In the genomic region with DNA sequence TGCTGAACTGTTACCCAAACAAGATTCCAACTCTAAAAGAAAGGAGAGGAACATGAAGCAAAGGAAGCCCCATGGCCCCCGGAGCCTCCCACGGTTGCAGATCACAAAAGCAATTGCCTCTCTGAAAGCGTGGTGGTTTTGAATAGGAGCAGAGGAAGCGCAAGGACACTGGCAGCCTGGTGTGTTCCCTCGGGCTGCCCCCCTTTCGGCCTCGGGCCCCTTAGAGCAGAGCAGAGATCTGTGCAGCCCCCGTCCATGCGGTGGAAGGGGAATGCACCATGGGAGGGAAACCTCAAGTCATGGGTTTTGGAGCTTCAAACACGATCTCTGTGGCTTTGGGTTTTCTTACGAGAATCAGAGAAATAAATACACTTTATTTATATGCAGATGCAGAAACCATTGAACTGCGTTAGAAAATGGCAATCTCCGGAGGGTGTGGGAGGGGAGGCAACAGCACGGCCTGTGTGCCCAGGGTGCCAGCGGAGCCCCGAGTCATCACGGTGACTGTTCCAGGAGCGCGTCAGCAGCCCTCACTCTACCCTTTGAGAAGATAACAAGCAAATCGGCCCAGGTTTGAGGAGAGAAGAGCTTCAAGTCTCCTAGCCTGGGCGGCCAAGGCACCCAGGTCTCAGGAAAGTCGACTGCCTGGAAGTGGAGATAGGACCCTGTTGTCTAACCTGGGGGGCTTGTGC, we compare ENCODE assay signal across 23 cellular contexts. TPM values are rescaled to one million over a fixed set of nuclear protein-coding genes. Genes with fewer than 3 reads are reported as not detected.
"Had no signal": no experiment of that assay in that cellular context is flagged by ENCODE, and none has a peak within 500 bp of the region (broad histone marks: within the 10 kb centered on the region; RNA-seq: fewer than 3 reads in every experiment).

No MANE protein-coding gene starts in this region.

- H3K36me3 ChIP-seq: breast epithelium, left ventricle myocardium inferior, ovary, right lobe of liver, thoracic aorta, upper lobe of left lung had no signal

- ATAC-seq: activated CD4-positive, CD25-positive, alpha-beta regulatory T cell treated with anti-CD3 and anti-CD28 coated beads, Interleukin-2, amount 50 U/mL, for 24 hours; activated naive CD8-positive, alpha-beta T cell treated with anti-CD3 and anti-CD28 coated beads, Interleukin-2, amount 50 U/mL, for 24 hours; activated T-cell treated with anti-CD3 and anti-CD28 coated beads, Interleukin-2, amount 50 U/mL, for 4 hours; esophagus mucosa; right lobe of liver; stimulated activated memory B cell treated with anti-CD40 and anti-IgM and Interleukin-4, amounts not matched to agents 10 μg/mL and 1 μg/mL and 100 μg/mL, for 72 hours had no signal

- H3K4me3 ChIP-seq: breast epithelium, left ventricle myocardium inferior, ovary, right lobe of liver, thoracic aorta, upper lobe of left lung had no signal

- H3K27me3 ChIP-seq: breast epithelium, ovary, right lobe of liver, upper lobe of left lung had no signal

- H3K4me1 ChIP-seq: breast epithelium, left ventricle myocardium inferior, right lobe of liver had no signal

- DNase-seq: activated CD4-positive, alpha-beta T cell treated with anti-CD3 and anti-CD28 coated beads, Interleukin-2, amount 50 U/mL, for 1 hour; activated CD8-positive, alpha-beta memory T cell treated with anti-CD3 and anti-CD28 coated beads, Interleukin-2, amount 50 U/mL, for 4 hours; activated naive CD4-positive, alpha-beta T cell treated with anti-CD3 and anti-CD28 coated beads, Interleukin-2, amount 10 ng/mL, durations not matched to agents 7 days and 5 days; activated naive CD8-positive, alpha-beta T cell treated with anti-CD3 and anti-CD28 coated beads, Interleukin-2, amount 50 U/mL, for 24 hours; activated T-cell treated with anti-CD3 and anti-CD28 coated beads, Interleukin-2, amount 50 U/mL, for 4 hours; aorta; cerebellar nuclear complex; effector CD8-positive, alpha-beta T cell; kidney; left ventricle myocardium inferior; mammary epithelial cell; nephron progenitor cell; ovary; right lobe of liver; stimulated activated CD4-positive, alpha-beta T cell treated with anti-CD3 and anti-CD28 coated beads, Interleukin-4, amount 100 ng/mL, for 4 hours; T-helper 1 cell; T-helper 9 cell; upper lobe of left lung had no signal

- H3K9me3 ChIP-seq: breast epithelium, ovary, right lobe of liver, thoracic aorta, upper lobe of left lung had no signal

- H3K27ac ChIP-seq: breast epithelium, left ventricle myocardium inferior, ovary, right lobe of liver, thoracic aorta, upper lobe of left lung had no signal

RNA-seq across cellular contexts. Expression of a gene that starts 20.5 kb away (rescaled TPM):
- polyA plus RNA-seq: aorta had no signal
